Comparison of ENCODE assay signal across 8 cellular contexts in genomic region chr10:114470956-114471905, GRCh38.
DNase-seq lines count a peak whose midpoint lies in the region; ATAC-seq, FAIRE-seq and TF ChIP-seq lines count a peak whose summit lies in the region.

No MANE protein-coding gene starts in this region.

- peak; percentile 86 for FAIRE-seq in pancreas (lab: Jason Lieb, UNC)

- DNase-seq in ELR (ENCODE audit: low read depth) (peak; percentile 76), RPMI8226 (peak; percentile 76), foreskin keratinocyte (peak in 1 of 2 donors; percentile 43), pancreas (peak; percentile 50 to 78 (median 69)), type B pancreatic cell (ENCODE audit: extremely low spot score, unreplicated experiment) (no peak)
- peak; percentile 86 for DNase-seq in activated effector memory CD4-positive, alpha-beta T cell treated with anti-CD3 and anti-CD28 coated beads, Interleukin-2, amount 50 U/mL, for 16 hours

- H3K27ac ChIP-seq in foreskin keratinocyte (no peak overlapping the region), pancreas (no peak overlapping the region)

- H3K4me3 Mint-ChIP-seq in type B pancreatic cell = no peak overlapping the region

- intact Hi-C loops in pancreas (cut with DNase I) = loop anchor here in 2 of 3 donors (10.0 kb wide), 1 partner anchor 314 kb away; no protein-coding TSS in a partner anchor

- TF ChIP-seq EP300 in Ishikawa (IDR thresholded peaks at IDR 0.05; ENCODE audit: borderline replicate concordance) = no peak

- no peaks in the 10 kb centered on the region for H3K9me3 ChIP-seq in pancreas

- 32 to 36% methylated on average over 11 of the region's 11 CpGs for WGBS in pancreas, 2 donors

- no peaks in the 10 kb centered on the region for H3K27me3 Mint-ChIP-seq in type B pancreatic cell

- H3K27ac Mint-ChIP-seq in type B pancreatic cell = peak overlapping the region; percentile 20

- H3K36me3 ChIP-seq in pancreas = peaks cover 0 to 6% (median 0%) of the 10 kb centered on the region in 3 donors

- peak; percentile 95 for ATAC-seq in GM21619 (IDR thresholded peaks at IDR 0.05; ENCODE audit: unreplicated experiment)
- ATAC-seq in foreskin keratinocyte = peak; percentile 89
- peak; percentile 83 to 96 (median 93) for ATAC-seq in pancreas

- H3K9me3 Mint-ChIP-seq in type B pancreatic cell = no peaks in the 10 kb centered on the region

- TF ChIP-seq RAD21 in Ishikawa (IDR thresholded peaks at IDR 0.05; ENCODE audit: low read depth) = peak; percentile 98

- H3K27me3 ChIP-seq in foreskin keratinocyte (no peaks in the 10 kb centered on the region), pancreas (no peaks in the 10 kb centered on the region)

- H3K4me1 Mint-ChIP-seq in type B pancreatic cell (ENCODE audit: unreplicated experiment) = peaks cover 14% of the 10 kb centered on the region

- peaks cover 15% of the 10 kb centered on the region for H3K36me3 Mint-ChIP-seq in type B pancreatic cell

- TF ChIP-seq CTCF in foreskin keratinocyte (conservative IDR thresholded peaks at IDR 0.05) (peak; percentile 92), pancreas (IDR thresholded peaks at IDR 0.05) (peak; percentile 82 to 91 (median 88)), type B pancreatic cell (conservative IDR thresholded peaks at IDR 0.05) (peak; percentile 95)

- H3K4me1 ChIP-seq in foreskin keratinocyte (no peaks in the 10 kb centered on the region), pancreas (peaks cover 9 to 17% (median 15%) of the 10 kb centered on the region in 3 donors)

- no peak overlapping the region for H3K4me3 ChIP-seq in pancreas

TF ChIP-seq in Ishikawa, 13 proteins besides CTCF, POLR2A, EP300 and RAD21:
- TF ChIP-seq YY1 (IDR thresholded peaks at IDR 0.05; ENCODE audit: low read depth) = 0 out of 2 replicates have a peak, but pooled peaks have one; percentile 8
- TF ChIP-seq TCF12 (IDR thresholded peaks at IDR 0.05; ENCODE audit: low read depth) = no peak
